In the genomic region with DNA sequence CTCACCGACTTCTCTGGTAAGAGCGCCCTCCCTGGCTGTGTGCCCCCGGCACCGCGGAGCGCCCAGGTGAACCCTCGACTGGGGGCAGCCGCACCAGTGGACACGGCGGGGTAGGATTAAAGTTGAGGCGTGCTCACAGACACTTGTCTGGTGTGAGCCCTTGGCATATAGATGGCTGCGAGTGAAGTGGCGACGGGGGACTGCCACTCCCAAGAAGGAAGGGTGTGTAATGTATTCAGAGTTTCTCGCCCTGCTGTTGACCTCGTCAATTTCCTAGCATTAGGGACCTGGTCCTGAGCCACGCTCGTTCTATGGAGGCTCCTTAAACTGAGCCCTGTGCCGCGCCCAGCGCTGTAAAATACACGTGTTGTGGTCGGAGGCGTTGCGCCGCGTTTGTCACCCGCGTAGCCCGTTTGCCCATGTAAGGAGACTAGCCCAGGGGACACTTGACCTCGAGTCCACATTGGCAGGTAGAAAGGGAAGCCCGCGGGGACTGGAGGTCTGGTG, we compare ENCODE assay signal across 8 cellular contexts. TPM values are rescaled to one million over a fixed set of nuclear protein-coding genes. Genes with fewer than 3 reads are reported as not detected.
DNase-seq lines count a peak whose midpoint lies in the region; ATAC-seq and TF ChIP-seq lines count a peak whose summit lies in the region.

No MANE protein-coding gene starts in this region.

- peak overlapping the region; percentile 73 for H3K4me3 ChIP-seq in lower lobe of right lung

- DNase-seq in C1 segment of cervical spinal cord (lab: John Stamatoyannopoulos, UW) (peak in 8 of 14 donors; percentile 25 to 60 (median 49)), NCI-H526 (lab: John Stamatoyannopoulos, UW) (peak; percentile 20 to 65), cerebellar cortex (ENCODE audit: low spot score) (peak; percentile 60), lower lobe of right lung (peak; percentile 80), NCI-H1694 (lab: John Stamatoyannopoulos, UW) (no peak)
- DNase-seq in effector CD8-positive, alpha-beta T cell (lab: John Stamatoyannopoulos, UW) = no peak

- H3K9me3 ChIP-seq in lower lobe of right lung = no peaks in the 10 kb centered on the region

- H3K27me3 ChIP-seq in lower lobe of right lung (ENCODE audit: low read depth) = no peaks in the 10 kb centered on the region

- peak overlapping the region; percentile 99 for H3K27ac ChIP-seq in lower lobe of right lung
- H3K27ac ChIP-seq in temporal lobe (ENCODE audit: low read depth, low read length) = peak overlapping the region; percentile 97

- peaks cover 59% of the 10 kb centered on the region for H3K4me1 ChIP-seq in lower lobe of right lung

- no peak for TF ChIP-seq CTCF in lower lobe of right lung (IDR thresholded peaks at IDR 0.05)

- ATAC-seq in lower lobe of right lung = peak; percentile 53 to 54
- no peak for ATAC-seq in GM21423 (IDR thresholded peaks at IDR 0.05; ENCODE audit: unreplicated experiment)

- H3K36me3 ChIP-seq in lower lobe of right lung = peaks cover 20% of the 10 kb centered on the region

- intact Hi-C loops in lower lobe of right lung (cut with DNase I) = no loop called here

RNA-seq across cellular contexts. Expression of gene EVA1C, which starts 0.5 kb away (rescaled TPM):
- total RNA-seq in lower lobe of right lung = 31.8 TPM
- total RNA-seq in temporal lobe = 1.5 TPM

RNA-seq across cellular contexts. Expression of gene URB1, which starts 20.2 kb away (rescaled TPM):
- 10.3 TPM for total RNA-seq in lower lobe of right lung
- total RNA-seq in temporal lobe = 12.3 TPM

Comparison
In these comparisons a context has a peak if more than half of its experiments do, and no peak if none do; other contexts are left out.
1. DNase-seq: peak in C1 segment of cervical spinal cord (8 of 14), NCI-H526 (2 of 2), cerebellar cortex (single experiment) and lower lobe of right lung (single experiment); none in effector CD8-positive, alpha-beta T cell (single experiment) and NCI-H1694 (single experiment).
2. RNA of gene EVA1C, which starts 0.5 kb away (total RNA-seq): 31.8 TPM in lower lobe of right lung (single experiment); 1.5 TPM in temporal lobe (single experiment); every median in the first group is over 10 times any median in the second.